ENCODE assay signal across 10 cellular contexts in the genomic region with DNA sequence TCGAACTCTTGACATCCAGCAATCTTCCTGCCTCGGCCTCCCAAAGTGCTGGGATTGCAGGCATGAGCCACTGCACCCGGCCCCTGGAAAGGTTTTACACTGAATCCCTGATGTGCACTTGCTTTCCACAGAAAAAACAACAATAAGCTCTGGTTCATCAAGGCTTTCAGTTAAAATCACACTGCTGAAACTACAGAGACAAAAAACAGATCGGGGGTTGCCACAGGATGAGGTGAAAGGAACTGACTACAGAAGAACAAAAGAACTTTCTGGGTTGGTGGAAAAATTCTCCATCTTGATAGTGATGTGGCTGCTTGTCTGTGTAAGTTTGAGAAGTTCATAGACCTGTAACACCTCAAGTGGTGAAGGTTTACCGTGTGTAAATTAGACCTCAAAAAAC. TPM values are rescaled to one million over a fixed set of nuclear protein-coding genes. Genes with fewer than 3 reads are reported as not detected.
DNase-seq lines count a peak whose midpoint lies in the region; ATAC-seq and TF ChIP-seq lines count a peak whose summit lies in the region.
"Had no signal": no experiment of that assay in that cellular context is flagged by ENCODE, and none has a peak within 500 bp of the region (broad histone marks: within the 10 kb centered on the region; RNA-seq: fewer than 3 reads in every experiment).

No MANE protein-coding gene starts in this region.

- no peaks in the 10 kb centered on the region for H3K27me3 ChIP-seq in skeletal muscle satellite cell (ENCODE audit: control insufficient read depth, insufficient read depth, low read length)
- no peaks in the 10 kb centered on the region for H3K27me3 ChIP-seq in WERI-Rb-1 (ENCODE audit: insufficient read depth, low read depth, severe bottlenecking)

- ATAC-seq in HG03442 (IDR thresholded peaks at IDR 0.05; ENCODE audit: unreplicated experiment) = no peak

- peak; percentile 41 for DNase-seq in activated CD4-positive, alpha-beta T cell treated with anti-CD3 and anti-CD28 coated beads, Interleukin-2, amount 50 U/mL, for 1 hour
- DNase-seq in effector CD8-positive, alpha-beta T cell (lab: John Stamatoyannopoulos, UW) = peak; percentile 41
- DNase-seq in NCI-H146 (lab: John Stamatoyannopoulos, UW) (no peak), WERI-Rb-1 (no peak), HCEC 1CT (no peak)

- H3K4me1 Mint-ChIP-seq in IgD-negative memory B cell = peaks cover 31 to 40% (median 38%) of the 10 kb centered on the region in 3 donors

- no peak overlapping the region for H3K9ac ChIP-seq in skeletal muscle satellite cell (ENCODE audit: low read depth, low read length)

- H3K9me3 Mint-ChIP-seq in IgD-negative memory B cell = no peaks in the 10 kb centered on the region

- TF ChIP-seq CTCF in WERI-Rb-1 (IDR thresholded peaks at IDR 0.05; ENCODE audit: low read depth, low read length) = no peak

- no peaks in the 10 kb centered on the region for H3K27me3 Mint-ChIP-seq in IgD-negative memory B cell

- peak overlapping the region in 3 of 4 donors; percentile 86 to 95 (median 94) for H3K4me3 Mint-ChIP-seq in IgD-negative memory B cell

- H3K4me3 ChIP-seq in skeletal muscle satellite cell (ENCODE audit: low read length) = no peak overlapping the region
- H3K4me3 ChIP-seq in WERI-Rb-1 (ENCODE audit: low read depth, low read length) = no peak overlapping the region

- peak overlapping the region; percentile 7 to 86 (median 64) for H3K27ac Mint-ChIP-seq in IgD-negative memory B cell

- no peaks in the 10 kb centered on the region for H3K36me3 Mint-ChIP-seq in IgD-negative memory B cell

- H3K27ac ChIP-seq in WERI-Rb-1 = no peak overlapping the region

- H3K36me3 ChIP-seq in skeletal muscle satellite cell (ENCODE audit: insufficient read depth, low read length) = peaks cover 21% of the 10 kb centered on the region
- H3K36me3 ChIP-seq in WERI-Rb-1 = no peaks in the 10 kb centered on the region

- H3K4me1 ChIP-seq in skeletal muscle satellite cell (ENCODE audit: control insufficient read depth, insufficient read depth, low read length) = peaks cover 31% of the 10 kb centered on the region

- H3K9me3 ChIP-seq in skeletal muscle satellite cell (replicated peaks; ENCODE audit: low read length) (no peaks in the 10 kb centered on the region), WERI-Rb-1 (ENCODE audit: severe bottlenecking) (no peaks in the 10 kb centered on the region)

- peak overlapping the region; percentile 83 for H3K4me2 ChIP-seq in skeletal muscle satellite cell (ENCODE audit: low read length)

RNA-seq across cellular contexts. Expression of a gene that starts 2.9 kb away (rescaled TPM):
- polyA plus RNA-seq in IgD-negative memory B cell = 3.9 TPM
- total RNA-seq in skeletal muscle satellite cell (2012; rRNA removed) = 9.2 and 10.4 TPM in 2 replicates

RNA-seq across cellular contexts. Expression of a gene that starts 42.1 kb away (rescaled TPM):
- polyA plus RNA-seq in IgD-negative memory B cell = 71.9 TPM
- total RNA-seq in skeletal muscle satellite cell (2012; rRNA removed) = 16.6 and 21.0 TPM in 2 replicates

RNA-seq across cellular contexts. Expression of a gene that starts 58.2 kb away (rescaled TPM):
- 4.3 TPM for polyA plus RNA-seq in IgD-negative memory B cell
- total RNA-seq in skeletal muscle satellite cell (2012; rRNA removed) = not detected in 2 replicates
- total RNA-seq: HT1080, skeletal muscle tissue had no signal

Comparison
In these comparisons a context has a peak if more than half of its experiments do, and no peak if none do; other contexts are left out.
1. DNase-seq: peak in activated CD4-positive, alpha-beta T cell treated with anti-CD3 and anti-CD28 coated beads, Interleukin-2, amount 50 U/mL, for 1 hour (single experiment) and effector CD8-positive, alpha-beta T cell (single experiment); none in NCI-H146 (single experiment), WERI-Rb-1 (single experiment) and HCEC 1CT (single experiment).